ENCODE assay signal across 26 cellular contexts in the genomic region with DNA sequence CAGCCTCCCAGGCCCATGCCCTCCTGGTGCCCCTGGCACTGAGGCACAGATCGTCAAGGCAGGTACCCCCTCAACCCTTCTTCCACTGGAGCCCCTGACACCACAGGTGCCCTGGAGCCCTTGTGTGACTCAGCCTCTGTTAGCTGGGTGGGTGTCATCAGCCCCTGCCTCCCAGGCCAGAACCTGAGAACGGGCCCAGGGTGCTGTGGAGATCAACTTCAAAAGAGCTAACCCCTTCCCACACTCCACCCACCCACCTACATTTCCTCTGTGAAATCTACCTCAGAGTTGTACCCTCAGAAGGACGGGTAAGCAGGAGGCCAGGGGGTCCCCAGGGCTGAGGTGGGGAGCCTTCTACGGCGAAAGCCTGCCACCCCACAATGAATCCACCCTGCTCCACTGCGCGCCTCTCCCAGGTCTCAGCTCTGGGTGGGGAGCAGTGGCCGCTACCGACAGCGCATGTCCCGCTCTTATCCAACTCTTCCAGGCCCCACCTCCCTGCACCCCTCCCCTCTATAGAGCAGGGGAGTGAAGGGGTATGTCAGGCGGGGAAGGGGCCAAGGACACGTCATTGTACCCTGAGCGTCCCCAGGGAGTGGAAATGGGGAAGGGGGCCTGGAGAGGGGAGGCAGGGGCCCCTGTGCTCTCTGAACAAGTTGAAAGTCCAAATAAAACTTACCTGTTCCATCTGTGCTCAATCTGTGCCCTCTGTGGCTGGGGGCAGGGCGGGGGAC. TPM values are rescaled to one million over a fixed set of nuclear protein-coding genes. Genes with fewer than 3 reads are reported as not detected.
DNase-seq lines count a peak whose midpoint lies in the region; ATAC-seq and TF ChIP-seq lines count a peak whose summit lies in the region.
"Had no signal": no experiment of that assay in that cellular context is flagged by ENCODE, and none has a peak within 500 bp of the region (broad histone marks: within the 10 kb centered on the region; RNA-seq: fewer than 3 reads in every experiment).

No MANE protein-coding gene starts in this region.

- no peak overlapping the region for H2AFZ ChIP-seq in OCI-LY7 (ENCODE audit: low read length)

- H3K27ac Mint-ChIP-seq in activated naive CD4-positive, alpha-beta T cell treated with anti-CD3 and anti-CD28 coated beads for 36 hours = peak overlapping the region; percentile 37
- peak overlapping the region; percentile 93 to 99 (median 97) for H3K27ac Mint-ChIP-seq in immature natural killer cell
- H3K27ac Mint-ChIP-seq in stimulated activated naive B cell treated with anti-CD40 and anti-IgM and Interleukin-4, amounts not matched to agents 10 μg/mL and 1 μg/mL and 100 μg/mL, for 72 hours = peak overlapping the region; percentile 20

- H3K36me3 ChIP-seq in OCI-LY7 (ENCODE audit: insufficient read depth, low read length) = no peaks in the 10 kb centered on the region

- no peak overlapping the region for H3K4me3 ChIP-seq in OCI-LY7 (ENCODE audit: low read depth, low read length, poor library complexity, severe bottlenecking)

- no peaks in the 10 kb centered on the region for H3K9me3 ChIP-seq in OCI-LY7 (ENCODE audit: low read length)

- H3K9me3 Mint-ChIP-seq in activated naive CD4-positive, alpha-beta T cell treated with anti-CD3 and anti-CD28 coated beads for 36 hours = no peaks in the 10 kb centered on the region
- no peaks in the 10 kb centered on the region for H3K9me3 Mint-ChIP-seq in immature natural killer cell
- no peaks in the 10 kb centered on the region for H3K9me3 Mint-ChIP-seq in stimulated activated naive B cell treated with anti-CD40 and anti-IgM and Interleukin-4, amounts not matched to agents 10 μg/mL and 1 μg/mL and 100 μg/mL, for 72 hours
- H3K9me3 Mint-ChIP-seq: CD4-positive, alpha-beta memory T cell; IgD-negative memory B cell had no signal

- DNase-seq in activated naive CD4-positive, alpha-beta T cell treated with anti-CD3 and anti-CD28 coated beads for 36 hours = no peak
- DNase-seq in activated naive CD4-positive, alpha-beta T cell treated with Interleukin-2 at 50 U/mL for 16 hours = no peak
- DNase-seq in OCI-LY7 (ENCODE audit: low spot score) (no peak), immature natural killer cell (no peak), ecto neural progenitor cell (ENCODE audit: low spot score) (no peak), left colon (no peak)
- no peak for DNase-seq in stimulated activated naive B cell treated with anti-CD40 and anti-IgM and Interleukin-4, amounts not matched to agents 10 μg/mL and 1 μg/mL and 100 μg/mL, for 72 hours
- DNase-seq: 8988T; ACHN; C1 segment of cervical spinal cord; DMS79 treated with DMSO at 0.1 percent for 48 hours; GF-D8; MM.1S; NCI-H2029; NCI-H446; NCI-H524 treated with DMSO at 0.1 percent for 48 hours; NCI-H774; NK-92 treated with Interleukin-12 subunit alpha and Interleukin-12 subunit beta, amount 100 ng/mL, for 24 hours; SHP77 had no signal

- no peak for ATAC-seq in stimulated activated naive B cell treated with anti-CD40 and anti-IgM and Interleukin-4, amounts not matched to agents 10 μg/mL and 1 μg/mL and 100 μg/mL, for 72 hours (replicated peaks)
- no peak for ATAC-seq in GM21825 (IDR thresholded peaks at IDR 0.05; ENCODE audit: unreplicated experiment)
- no peak for ATAC-seq in left colon

- peaks cover 14% of the 10 kb centered on the region for H3K4me1 ChIP-seq in OCI-LY7 (ENCODE audit: insufficient read depth, low read length, poor library complexity, severe bottlenecking)

- intact Hi-C loops in activated naive CD4-positive, alpha-beta T cell treated with anti-CD3 and anti-CD28 coated beads for 36 hours (cut with micrococcal nuclease) = no loop called here
- intact Hi-C loops in OCI-LY7 (cut with micrococcal nuclease; ENCODE audit: unreplicated experiment) = no loop called here
- intact Hi-C loops in left colon (cut with DNase I, micrococcal nuclease) = no loop called here

- no peaks in the 10 kb centered on the region for H4K20me1 ChIP-seq in OCI-LY7 (ENCODE audit: insufficient read depth, low read length)

- H3K79me2 ChIP-seq in OCI-LY7 (ENCODE audit: insufficient read depth, low read depth, low read length) = no peaks in the 10 kb centered on the region

- H3K36me3 Mint-ChIP-seq in activated naive CD4-positive, alpha-beta T cell treated with anti-CD3 and anti-CD28 coated beads for 36 hours (ENCODE audit: low read depth) = peaks cover 21% of the 10 kb centered on the region
- H3K36me3 Mint-ChIP-seq in immature natural killer cell = peaks cover 6 to 13% (median 12%) of the 10 kb centered on the region in 3 donors
- H3K36me3 Mint-ChIP-seq in stimulated activated naive B cell treated with anti-CD40 and anti-IgM and Interleukin-4, amounts not matched to agents 10 μg/mL and 1 μg/mL and 100 μg/mL, for 72 hours = peaks cover 3 to 8% of the 10 kb centered on the region in 2 donors
- H3K36me3 Mint-ChIP-seq: IgD-negative memory B cell had no signal

- no peaks in the 10 kb centered on the region for H3K27me3 Mint-ChIP-seq in activated naive CD4-positive, alpha-beta T cell treated with anti-CD3 and anti-CD28 coated beads for 36 hours (ENCODE audit: low read depth)
- H3K27me3 Mint-ChIP-seq in immature natural killer cell (ENCODE audit: low read depth in 3 of 3) = peaks cover 13 to 20% (median 19%) of the 10 kb centered on the region in 3 donors
- no peaks in the 10 kb centered on the region for H3K27me3 Mint-ChIP-seq in stimulated activated naive B cell treated with anti-CD40 and anti-IgM and Interleukin-4, amounts not matched to agents 10 μg/mL and 1 μg/mL and 100 μg/mL, for 72 hours
- H3K27me3 Mint-ChIP-seq: CD4-positive, alpha-beta memory T cell had no signal

- TSS peak; percentile 55 for BruUV-seq in OCI-LY7 (replicated peaks; lab: Mats Ljungman, UMichigan)

- no peak overlapping the region for H3K4me3 Mint-ChIP-seq in activated naive CD4-positive, alpha-beta T cell treated with anti-CD3 and anti-CD28 coated beads for 36 hours
- peak overlapping the region; percentile 60 to 91 (median 75) for H3K4me3 Mint-ChIP-seq in immature natural killer cell
- no peak overlapping the region for H3K4me3 Mint-ChIP-seq in stimulated activated naive B cell treated with anti-CD40 and anti-IgM and Interleukin-4, amounts not matched to agents 10 μg/mL and 1 μg/mL and 100 μg/mL, for 72 hours

- H3K4me1 Mint-ChIP-seq in activated naive CD4-positive, alpha-beta T cell treated with anti-CD3 and anti-CD28 coated beads for 36 hours (ENCODE audit: low read depth) = peaks cover 58% of the 10 kb centered on the region
- peaks cover 87% of the 10 kb centered on the region in 2 donors for H3K4me1 Mint-ChIP-seq in immature natural killer cell
- H3K4me1 Mint-ChIP-seq in stimulated activated naive B cell treated with anti-CD40 and anti-IgM and Interleukin-4, amounts not matched to agents 10 μg/mL and 1 μg/mL and 100 μg/mL, for 72 hours = peaks cover 54 to 60% of the 10 kb centered on the region in 2 donors

- H3K27ac ChIP-seq in OCI-LY7 (ENCODE audit: low read depth, low read length, poor library complexity, severe bottlenecking) = no peak overlapping the region
- H3K27ac ChIP-seq: HL-60, KMS-11, RWPE1 had no signal

- POLR2A ChIA-PET in OCI-LY7 (lab: Charles Lee) = no interaction called here

- CTCF ChIA-PET in activated naive CD4-positive, alpha-beta T cell treated with anti-CD3 and anti-CD28 coated beads for 36 hours (lab: Charles Lee) = no interaction called here
- CTCF ChIA-PET in OCI-LY7 (lab: Charles Lee; ENCODE audit: unreplicated experiment) = no interaction called here

- H3K9me2 ChIP-seq in OCI-LY7 (ENCODE audit: insufficient read depth, low read length) = no peaks in the 10 kb centered on the region

- TF ChIP-seq CTCF in OCI-LY7 (conservative IDR thresholded peaks at IDR 0.05; ENCODE audit: low read length) = no peak

- H3K4me2 ChIP-seq in OCI-LY7 (ENCODE audit: low read length) = no peak overlapping the region
- H3K4me2 ChIP-seq: KMS-11 had no signal

RNA-seq across cellular contexts. Expression of a gene that starts 17.6 kb away (rescaled TPM):
- 10 to 100 TPM; 19.5 to 19.7 TPM for total RNA-seq in activated naive CD4-positive, alpha-beta T cell treated with anti-CD3 and anti-CD28 coated beads for 36 hours
- total RNA-seq in OCI-LY7 (2014; rRNA removed; shearing (Covaris generic)) = 8.3 and 15.0 TPM in 2 replicates
- 15.2 and 16.0 TPM in 2 replicates for total RNA-seq in OCI-LY7 (2022)
- 1 to 10 TPM; 1.3 to 2.3 (median 2.2) TPM for polyA plus RNA-seq in immature natural killer cell
- total RNA-seq in left colon = 1 to 10 TPM; 1.5 to 3.8 TPM

RNA-seq across cellular contexts. Expression of a gene that starts 21.5 kb away (rescaled TPM):
- 10 to 100 TPM; 50.6 to 52.3 TPM for total RNA-seq in activated naive CD4-positive, alpha-beta T cell treated with anti-CD3 and anti-CD28 coated beads for 36 hours
- total RNA-seq in OCI-LY7 (2014; rRNA removed; shearing (Covaris generic)) = not detected in 2 replicates
- total RNA-seq in OCI-LY7 (2022) (not detected in 2 replicates), left colon (under 1 TPM; 0.34 to 0.56 TPM)
- 100 to 1,000 TPM; 199 to 385 (median 225) TPM for polyA plus RNA-seq in immature natural killer cell
- total RNA-seq: SK-MEL-5 had no signal

Comparison
In these comparisons a context has a peak if more than half of its experiments do, and no peak if none do; other contexts are left out.
1. H3K27ac Mint-ChIP-seq: peak in every context shown above with its lines; median percentile 97 in immature natural killer cell; 37 in activated naive CD4-positive, alpha-beta T cell treated with anti-CD3 and anti-CD28 coated beads for 36 hours; 20 in stimulated activated naive B cell treated with anti-CD40 and anti-IgM and Interleukin-4, amounts not matched to agents 10 μg/mL and 1 μg/mL and 100 μg/mL, for 72 hours.
2. H3K4me3 Mint-ChIP-seq: peak in immature natural killer cell (5 of 5); none in activated naive CD4-positive, alpha-beta T cell treated with anti-CD3 and anti-CD28 coated beads for 36 hours (single experiment) and stimulated activated naive B cell treated with anti-CD40 and anti-IgM and Interleukin-4, amounts not matched to agents 10 μg/mL and 1 μg/mL and 100 μg/mL, for 72 hours (0 of 2).
3. RNA of a gene that starts 21.5 kb away (total RNA-seq): 50.6 to 52.3 TPM in activated naive CD4-positive, alpha-beta T cell treated with anti-CD3 and anti-CD28 coated beads for 36 hours; 0.34 to 0.56 TPM in left colon and not detected in OCI-LY7; every median in the first group is over 10 times any median in the second.